In the genomic region with DNA sequence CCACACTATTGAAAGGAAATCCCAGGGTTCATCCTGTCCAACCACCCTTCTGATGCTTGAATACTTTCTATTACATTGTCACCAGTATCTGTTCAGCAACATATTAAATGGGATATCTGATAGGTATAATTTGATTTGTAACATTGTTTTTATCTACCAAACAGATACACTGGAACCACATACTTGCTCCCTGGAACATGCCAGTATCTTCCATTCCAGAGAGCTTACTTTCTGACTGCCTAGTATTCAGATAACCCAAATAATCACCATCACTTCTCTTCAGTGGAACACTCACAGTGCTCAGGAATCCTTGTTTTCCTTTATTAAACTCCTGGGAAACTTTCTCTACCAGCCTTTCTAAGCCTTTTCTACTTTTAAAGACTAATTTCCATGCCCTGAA, we compare ENCODE assay signal across 2 cellular contexts.
TF ChIP-seq lines count a peak whose summit lies in the region.

No MANE protein-coding gene starts in this region.

TF ChIP-seq in IMR-90, 13 proteins besides CTCF, POLR2A, EP300 and RAD21 (continued from another document):
- TF ChIP-seq MXI1 (IDR thresholded peaks at IDR 0.05; ENCODE audit: borderline replicate concordance, low read depth, low read length) = no peak
- TF ChIP-seq CEBPB (IDR thresholded peaks at IDR 0.05; ENCODE audit: low read depth, low read length) = no peak
- no peak for TF ChIP-seq CHD1 (IDR thresholded peaks at IDR 0.05; ENCODE audit: low read depth, low read length)
- TF ChIP-seq MAZ (IDR thresholded peaks at IDR 0.05; ENCODE audit: borderline replicate concordance, low read depth, low read length) = no peak
- no peak for TF ChIP-seq SMC3 (IDR thresholded peaks at IDR 0.05; ENCODE audit: low read depth, low read length)
- TF ChIP-seq RFX5 (IDR thresholded peaks at IDR 0.05; ENCODE audit: low read depth, low read length) = no peak
- TF ChIP-seq ELK1 (IDR thresholded peaks at IDR 0.05; ENCODE audit: borderline replicate concordance, low read depth, low read length) = no peak
- no peak for TF ChIP-seq NFE2L2 (IDR thresholded peaks at IDR 0.05; ENCODE audit: low read depth, low read length)
- no peak for TF ChIP-seq RCOR1 (IDR thresholded peaks at IDR 0.05; ENCODE audit: insufficient replicate concordance, low read length)

TF ChIP-seq in WTC11, 78 proteins besides CTCF, POLR2A, EP300 and RAD21 (continued from another document):
- TF ChIP-seq STAT6 (CRISPR knock-in tag; conservative IDR thresholded peaks at IDR 0.05; ENCODE audit: low read depth) (no peak), SP1 (CRISPR knock-in tag; conservative IDR thresholded peaks at IDR 0.05) (no peak), GABPB1 (CRISPR knock-in tag; IDR thresholded peaks at IDR 0.05) (no peak), MLX (CRISPR knock-in tag; IDR thresholded peaks at IDR 0.05) (no peak), ETV6 (CRISPR knock-in tag; IDR thresholded peaks at IDR 0.05) (no peak), ESRRA (CRISPR knock-in tag; IDR thresholded peaks at IDR 0.05; ENCODE audit: borderline replicate concordance) (no peak), OVOL2 (CRISPR knock-in tag; IDR thresholded peaks at IDR 0.05; ENCODE audit: borderline replicate concordance) (no peak)
- TF ChIP-seq, protein P1, sequence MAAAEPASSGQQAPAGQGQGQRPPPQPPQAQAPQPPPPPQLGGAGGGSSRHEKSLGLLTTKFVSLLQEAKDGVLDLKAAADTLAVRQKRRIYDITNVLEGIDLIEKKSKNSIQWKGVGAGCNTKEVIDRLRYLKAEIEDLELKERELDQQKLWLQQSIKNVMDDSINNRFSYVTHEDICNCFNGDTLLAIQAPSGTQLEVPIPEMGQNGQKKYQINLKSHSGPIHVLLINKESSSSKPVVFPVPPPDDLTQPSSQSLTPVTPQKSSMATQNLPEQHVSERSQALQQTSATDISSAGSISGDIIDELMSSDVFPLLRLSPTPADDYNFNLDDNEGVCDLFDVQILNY (CRISPR knock-in tag; IDR thresholded peaks at IDR 0.05) = no peak
- TF ChIP-seq, protein P2, sequence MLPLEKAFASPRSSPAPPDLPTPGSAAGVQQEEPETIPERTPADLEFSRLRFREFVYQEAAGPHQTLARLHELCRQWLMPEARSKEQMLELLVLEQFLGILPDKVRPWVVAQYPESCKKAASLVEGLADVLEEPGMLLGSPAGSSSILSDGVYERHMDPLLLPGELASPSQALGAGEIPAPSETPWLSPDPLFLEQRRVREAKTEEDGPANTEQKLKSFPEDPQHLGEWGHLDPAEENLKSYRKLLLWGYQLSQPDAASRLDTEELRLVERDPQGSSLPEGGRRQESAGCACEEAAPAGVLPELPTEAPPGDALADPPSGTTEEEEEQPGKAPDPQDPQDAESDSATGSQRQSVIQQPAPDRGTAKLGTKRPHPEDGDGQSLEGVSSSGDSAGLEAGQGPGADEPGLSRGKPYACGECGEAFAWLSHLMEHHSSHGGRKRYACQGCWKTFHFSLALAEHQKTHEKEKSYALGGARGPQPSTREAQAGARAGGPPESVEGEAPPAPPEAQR (CRISPR knock-in tag; IDR thresholded peaks at IDR 0.05) = no peak
- TF ChIP-seq, protein P3, sequence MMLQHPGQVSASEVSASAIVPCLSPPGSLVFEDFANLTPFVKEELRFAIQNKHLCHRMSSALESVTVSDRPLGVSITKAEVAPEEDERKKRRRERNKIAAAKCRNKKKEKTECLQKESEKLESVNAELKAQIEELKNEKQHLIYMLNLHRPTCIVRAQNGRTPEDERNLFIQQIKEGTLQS (CRISPR knock-in tag; conservative IDR thresholded peaks at IDR 0.05) = no peak
TF ChIP-seq in WTC11: peak in this region for 0.
